ENCODE assay signal across 17 cellular contexts in genomic region chr7:39672176-39672575, GRCh38. TPM values are rescaled to one million over a fixed set of nuclear protein-coding genes. Genes with fewer than 3 reads are reported as not detected.
DNase-seq lines count a peak whose midpoint lies in the region.
"Had no signal": no experiment of that assay in that cellular context is flagged by ENCODE, and none has a peak within 500 bp of the region (broad histone marks: within the 10 kb centered on the region; RNA-seq: fewer than 3 reads in every experiment).

No MANE protein-coding gene starts in this region.

- H3K4me3 Mint-ChIP-seq in activated CD4-positive, alpha-beta memory T cell treated with anti-CD3 and anti-CD28 coated beads for 36 hours, result no peak overlapping the region
- H3K4me3 Mint-ChIP-seq: IgD-negative memory B cell had no signal

- H3K9me3 Mint-ChIP-seq in activated CD4-positive, alpha-beta memory T cell treated with anti-CD3 and anti-CD28 coated beads for 36 hours, result peaks cover 8% of the 10 kb centered on the region

- H3K36me3 Mint-ChIP-seq in activated CD4-positive, alpha-beta memory T cell treated with anti-CD3 and anti-CD28 coated beads for 36 hours, result peaks cover 12% of the 10 kb centered on the region

- H3K27me3 Mint-ChIP-seq in activated CD4-positive, alpha-beta memory T cell treated with anti-CD3 and anti-CD28 coated beads for 36 hours, result no peaks in the 10 kb centered on the region
- H3K27me3 Mint-ChIP-seq: IgD-negative memory B cell had no signal

- H3K4me1 Mint-ChIP-seq in activated CD4-positive, alpha-beta memory T cell treated with anti-CD3 and anti-CD28 coated beads for 36 hours (ENCODE audit: low read depth), result peaks cover 10% of the 10 kb centered on the region

- intact Hi-C loops in activated CD4-positive, alpha-beta memory T cell treated with anti-CD3 and anti-CD28 coated beads for 36 hours (cut with micrococcal nuclease), result no loop called here

- DNase-seq in NCI-H2171 treated with DMSO at 0.1 percent for 48 hours (lab: John Stamatoyannopoulos, UW) (peak; percentile 8), NCI-H2171 (lab: John Stamatoyannopoulos, UW) (no peak), NCI-H446 treated with DMSO at 0.1 percent for 48 hours (lab: John Stamatoyannopoulos, UW) (peak; percentile 29), cerebellar cortex (ENCODE audit: low spot score) (peak; percentile 34), renal cortical epithelial cell (ENCODE audit: low read depth) (peak; percentile 32), MV-4-11 (lab: John Stamatoyannopoulos, UW) (no peak), SKM-1 (lab: John Stamatoyannopoulos, UW; ENCODE audit: unreplicated experiment) (no peak)
- DNase-seq in activated CD4-positive, alpha-beta memory T cell treated with anti-CD3 and anti-CD28 coated beads for 36 hours, result no peak
- DNase-seq: C1 segment of cervical spinal cord, COR-L47, GDM1, GM23248, NCI-H1417 treated with DMSO at 0.1 percent for 48 hours, NCI-H2029 treated with DMSO at 0.1 percent for 48 hours, NCI-H526 treated with DMSO at 0.1 percent for 48 hours, OCI-M1 had no signal

- no peak overlapping the region for H3K27ac Mint-ChIP-seq in activated CD4-positive, alpha-beta memory T cell treated with anti-CD3 and anti-CD28 coated beads for 36 hours

- CTCF ChIA-PET in activated CD4-positive, alpha-beta memory T cell treated with anti-CD3 and anti-CD28 coated beads for 36 hours (lab: Charles Lee), result no interaction called here

- POLR2A ChIA-PET in activated CD4-positive, alpha-beta memory T cell treated with anti-CD3 and anti-CD28 coated beads for 36 hours (lab: Charles Lee), result no interaction called here

RNA-seq across cellular contexts. Expression of gene RALA, which starts 48.8 kb away (rescaled TPM):
- total RNA-seq in renal cortical epithelial cell, result 29.3 and 43.6 TPM in 2 replicates
- 10 to 100 TPM; 27.1 to 31.4 TPM for total RNA-seq in activated CD4-positive, alpha-beta memory T cell treated with anti-CD3 and anti-CD28 coated beads for 36 hours

Comparison
In these comparisons a context has a peak if more than half of its experiments do, and no peak if none do; other contexts are left out.
1. DNase-seq: peak in NCI-H2171 treated with DMSO at 0.1 percent for 48 hours (single experiment), NCI-H446 treated with DMSO at 0.1 percent for 48 hours (single experiment), cerebellar cortex (single experiment) and renal cortical epithelial cell (single experiment); none in NCI-H2171 (single experiment), MV-4-11 (single experiment), activated CD4-positive, alpha-beta memory T cell treated with anti-CD3 and anti-CD28 coated beads for 36 hours (single experiment) and SKM-1 (single experiment).